Comparison of ENCODE assay signal across 29 cellular contexts in the genomic region with DNA sequence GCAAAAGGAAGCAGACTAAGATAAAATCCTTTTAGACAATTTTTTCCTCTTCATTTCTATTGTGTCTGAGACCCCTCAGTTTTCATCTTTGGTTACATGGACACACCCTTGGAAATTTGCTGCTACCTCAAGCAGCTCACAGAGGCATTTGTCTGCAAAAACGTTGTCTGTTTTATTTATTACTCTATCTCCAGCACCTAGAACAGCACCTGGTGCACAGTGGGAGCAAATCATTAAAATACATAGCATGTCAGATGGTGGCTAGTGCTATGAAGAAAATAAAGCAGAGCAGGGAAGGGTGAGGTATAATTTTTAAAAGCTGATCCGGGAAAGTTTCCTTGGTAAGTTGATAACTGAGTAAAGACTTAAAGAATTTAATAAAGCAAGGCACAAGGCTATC.
"Had no signal": no experiment of that assay in that cellular context is flagged by ENCODE, and none has a peak within 500 bp of the region (broad histone marks: within the 10 kb centered on the region; RNA-seq: fewer than 3 reads in every experiment).

No MANE protein-coding gene starts in this region.

- H3K27ac ChIP-seq: colonic mucosa, coronary artery, dorsolateral prefrontal cortex, epithelial cell of prostate, esophagus muscularis mucosa, esophagus squamous epithelium, foreskin keratinocyte, gastrocnemius medialis, gastroesophageal sphincter, heart left ventricle, heart right ventricle had no signal

- H3K27ac Mint-ChIP-seq: dendritic cell treated with granulocyte-macrophage colony-stimulating factor and Interleukin-4, amounts not matched to agents 40 ng/mL and 50 ng/mL, for 4 days; effector memory CD8-positive, alpha-beta T cell; endodermal cell had no signal

- H3K4me1 ChIP-seq: colonic mucosa, esophagus squamous epithelium, foreskin keratinocyte, gastrocnemius medialis, gastroesophageal sphincter, heart left ventricle, heart right ventricle had no signal

- ATAC-seq: effector memory CD8-positive, alpha-beta T cell; esophagus mucosa; foreskin keratinocyte; gastrocnemius medialis; gastroesophageal sphincter; heart left ventricle; heart right ventricle had no signal

- H3K36me3 ChIP-seq: colonic mucosa, esophagus muscularis mucosa, esophagus squamous epithelium, gastrocnemius medialis, gastroesophageal sphincter, heart left ventricle, heart right ventricle had no signal

- H3K4me3 ChIP-seq: colonic mucosa, coronary artery, dorsolateral prefrontal cortex, esophagus muscularis mucosa, esophagus squamous epithelium, gastrocnemius medialis, gastroesophageal sphincter, heart left ventricle, heart right ventricle had no signal

- H3K27me3 ChIP-seq: colonic mucosa had no signal

- H3K9me3 Mint-ChIP-seq: dendritic cell treated with granulocyte-macrophage colony-stimulating factor and Interleukin-4, amounts not matched to agents 40 ng/mL and 50 ng/mL, for 4 days; effector memory CD8-positive, alpha-beta T cell; endodermal cell had no signal

- FAIRE-seq: colon, endometrium, endothelial cell of umbilical vein, frontal cortex had no signal

- H3K9me3 ChIP-seq: colonic mucosa, esophagus muscularis mucosa, esophagus squamous epithelium, gastrocnemius medialis, gastroesophageal sphincter, heart left ventricle, heart right ventricle had no signal

- DNase-seq: colonic mucosa; cortex of kidney; dermis blood vessel endothelial cell; dorsolateral prefrontal cortex; effector CD4-positive, alpha-beta T cell; effector CD8-positive, alpha-beta T cell; effector memory CD4-positive, alpha-beta T cell; effector memory CD8-positive, alpha-beta T cell; endodermal cell; erythroblast; esophagus squamous epithelium; foreskin fibroblast; foreskin keratinocyte; foreskin melanocyte; gastrocnemius medialis; glutamatergic neuron; head of caudate nucleus; heart left ventricle; heart right ventricle had no signal

- H3K4me3 Mint-ChIP-seq: dendritic cell treated with granulocyte-macrophage colony-stimulating factor and Interleukin-4, amounts not matched to agents 40 ng/mL and 50 ng/mL, for 4 days; effector memory CD8-positive, alpha-beta T cell; endodermal cell had no signal
